Comparison of ENCODE assay signal across 8 cellular contexts in the genomic region with DNA sequence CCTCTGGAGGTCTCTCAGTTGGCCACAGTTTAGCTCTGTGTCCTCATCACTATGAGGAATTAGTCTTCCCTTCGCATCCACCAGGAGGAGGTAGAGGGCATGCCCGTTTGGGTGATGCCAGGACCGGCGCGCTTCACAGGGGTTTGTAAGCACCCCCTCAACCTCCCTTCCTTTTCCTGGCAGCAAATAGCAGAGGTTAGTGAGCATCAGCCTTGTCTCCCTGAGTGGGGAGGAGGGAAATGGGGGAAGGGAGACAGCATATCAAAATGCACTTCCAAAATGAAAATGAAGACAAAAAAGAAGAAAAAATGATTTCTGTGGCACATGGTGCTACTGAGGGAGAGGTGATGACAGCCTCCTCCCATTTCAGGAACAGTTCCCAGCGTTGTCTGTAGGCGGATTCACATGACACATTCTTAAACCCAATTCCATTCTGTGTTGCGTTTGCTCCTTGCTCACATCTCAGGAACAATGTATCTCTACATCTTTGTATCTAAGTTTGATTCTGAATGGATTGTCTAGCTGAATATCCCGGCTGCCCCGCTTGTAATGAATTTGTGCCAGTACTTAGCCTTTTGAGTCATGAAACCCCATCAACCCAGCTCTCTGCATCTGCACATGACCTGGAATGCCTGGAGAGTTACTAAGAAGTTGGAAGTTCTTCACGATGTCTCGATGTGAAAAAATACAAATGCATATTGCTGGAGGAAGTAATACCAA. TPM values are rescaled to one million over a fixed set of nuclear protein-coding genes. Genes with fewer than 3 reads are reported as not detected.
DNase-seq lines count a peak whose midpoint lies in the region; ATAC-seq and TF ChIP-seq lines count a peak whose summit lies in the region.

No MANE protein-coding gene starts in this region.

- peak overlapping the region; percentile 13; the same call in 1 of the 2 replicates for H3K9ac ChIP-seq in Karpas-422 (ENCODE audit: low read length)

- H3K4me1 Mint-ChIP-seq in activated naive CD8-positive, alpha-beta T cell treated with anti-CD3 and anti-CD28 coated beads, Interleukin-2, amount 10 ng/mL, durations not matched to agents 7 days and 5 days, result peaks cover 10% of the 10 kb centered on the region

- no peak overlapping the region for H2AFZ ChIP-seq in Karpas-422 (ENCODE audit: low read length)

- no peaks in the 10 kb centered on the region for H4K20me1 ChIP-seq in Karpas-422 (ENCODE audit: insufficient read depth, low read depth, low read length)

- no peak for TF ChIP-seq POLR2A in uterus (IDR thresholded peaks at IDR 0.05)

- no peaks in the 10 kb centered on the region for H3K9me2 ChIP-seq in Karpas-422 (replicated peaks; ENCODE audit: insufficient read depth, low read length)

- DNase-seq in EH (ENCODE audit: low read depth) (peak; percentile 81), Karpas-422 (peak; percentile 85), SKM-1 (lab: John Stamatoyannopoulos, UW; ENCODE audit: unreplicated experiment) (peak; percentile 47), Right ventricle myocardium superior (peak; percentile 71), pons (ENCODE audit: low spot score) (peak; percentile 84), uterus (peak; percentile 65 to 78)
- DNase-seq in activated naive CD8-positive, alpha-beta T cell treated with anti-CD3 and anti-CD28 coated beads, Interleukin-2, amount 10 ng/mL, durations not matched to agents 7 days and 5 days, result peak; percentile 40

- peaks cover 12% of the 10 kb centered on the region for H3K4me1 ChIP-seq in Karpas-422 (ENCODE audit: low read length)
- peaks cover 0 to 7% of the 10 kb centered on the region in 2 donors for H3K4me1 ChIP-seq in uterus

- H3K27me3 Mint-ChIP-seq in activated naive CD8-positive, alpha-beta T cell treated with anti-CD3 and anti-CD28 coated beads, Interleukin-2, amount 10 ng/mL, durations not matched to agents 7 days and 5 days, result peaks cover 46% of the 10 kb centered on the region

- no peak overlapping the region for H3K27ac Mint-ChIP-seq in activated naive CD8-positive, alpha-beta T cell treated with anti-CD3 and anti-CD28 coated beads, Interleukin-2, amount 10 ng/mL, durations not matched to agents 7 days and 5 days

- intact Hi-C loops in Right ventricle myocardium superior (cut with DNase I), result no loop called here
- intact Hi-C loops in uterus (cut with DNase I; ENCODE audit: low total_unique reads), result no loop called here

- no peaks in the 10 kb centered on the region for H3K9me3 Mint-ChIP-seq in activated naive CD8-positive, alpha-beta T cell treated with anti-CD3 and anti-CD28 coated beads, Interleukin-2, amount 10 ng/mL, durations not matched to agents 7 days and 5 days

- H3K79me2 ChIP-seq in Karpas-422 (ENCODE audit: low read length), result no peaks in the 10 kb centered on the region

- peak overlapping the region; percentile 55 for H3K4me2 ChIP-seq in Karpas-422 (ENCODE audit: low read depth, low read length, poor library complexity, severe bottlenecking)

- peak overlapping the region; percentile 68 for H3K4me3 Mint-ChIP-seq in activated naive CD8-positive, alpha-beta T cell treated with anti-CD3 and anti-CD28 coated beads, Interleukin-2, amount 10 ng/mL, durations not matched to agents 7 days and 5 days

- no peaks in the 10 kb centered on the region for H3K36me3 Mint-ChIP-seq in activated naive CD8-positive, alpha-beta T cell treated with anti-CD3 and anti-CD28 coated beads, Interleukin-2, amount 10 ng/mL, durations not matched to agents 7 days and 5 days

- ATAC-seq in activated naive CD8-positive, alpha-beta T cell treated with anti-CD3 and anti-CD28 coated beads, Interleukin-2, amount 10 ng/mL, durations not matched to agents 7 days and 5 days (ENCODE audit: low read depth), result peak; percentile 86
- ATAC-seq in Right ventricle myocardium superior (ENCODE audit: poor library complexity), result peak; percentile 98
- no peak for ATAC-seq in GM21423 (IDR thresholded peaks at IDR 0.05; ENCODE audit: unreplicated experiment)

- POLR2A ChIA-PET in activated naive CD8-positive, alpha-beta T cell treated with anti-CD3 and anti-CD28 coated beads, Interleukin-2, amount 10 ng/mL, durations not matched to agents 7 days and 5 days (lab: Charles Lee), result no interaction called here

- peak; percentile 70 to 81 (median 75) for TF ChIP-seq CTCF in uterus (IDR thresholded peaks at IDR 0.05)

- H3K27ac ChIP-seq in Karpas-422 (ENCODE audit: low read length) (no peak overlapping the region), uterus (peak overlapping the region; percentile 39 to 44)

- H3K4me3 ChIP-seq in Karpas-422 (ENCODE audit: low read length) (peak overlapping the region; percentile 25; the same call in 1 of the 2 replicates), uterus (peak overlapping the region; percentile 4 to 11)

- H3K27me3 ChIP-seq in Karpas-422 (ENCODE audit: low read length) (no peaks in the 10 kb centered on the region), uterus (no peaks in the 10 kb centered on the region)

- H3K9me3 ChIP-seq in Karpas-422 (ENCODE audit: low read length), result no peaks in the 10 kb centered on the region
- no peaks in the 10 kb centered on the region for H3K9me3 ChIP-seq in uterus

- H3K36me3 ChIP-seq in Karpas-422 (ENCODE audit: insufficient read depth, low read length) (no peaks in the 10 kb centered on the region), uterus (no peaks in the 10 kb centered on the region)

RNA-seq across cellular contexts. Expression of gene TYRO3, which starts 45.1 kb away (rescaled TPM):
- total RNA-seq in Karpas-422 (2014; rRNA removed; shearing (Covaris generic); ENCODE audit: low replicate concordance), result 0.37 and 1.1 TPM in 2 replicates
- total RNA-seq in activated naive CD8-positive, alpha-beta T cell treated with anti-CD3 and anti-CD28 coated beads, Interleukin-2, amount 10 ng/mL, durations not matched to agents 7 days and 5 days, result under 1 TPM; 0.22 to 0.28 TPM
- total RNA-seq in Right ventricle myocardium superior (4.3 TPM), uterus (10 to 100 TPM in 3 of 4 donors, 1 to 10 TPM in 1; 6.5 to 34.8 (median 24.3) TPM)

RNA-seq across cellular contexts. Expression of gene MGA, which starts 56.1 kb away (rescaled TPM):
- total RNA-seq in Karpas-422 (2014; rRNA removed; shearing (Covaris generic); ENCODE audit: low replicate concordance), result 40.0 and 68.1 TPM in 2 replicates
- 10 to 100 TPM; 43.1 to 46.2 TPM for total RNA-seq in activated naive CD8-positive, alpha-beta T cell treated with anti-CD3 and anti-CD28 coated beads, Interleukin-2, amount 10 ng/mL, durations not matched to agents 7 days and 5 days
- 25.0 TPM for total RNA-seq in Right ventricle myocardium superior
- 100 to 1,000 TPM in 2 of 4 donors, 10 to 100 TPM in 2; 54.8 to 156 (median 114) TPM for total RNA-seq in uterus
